Comparison of ENCODE assay signal across 20 cellular contexts in genomic region chr3:15801298-15801697, GRCh38. TPM values are rescaled to one million over a fixed set of nuclear protein-coding genes. Genes with fewer than 3 reads are reported as not detected.
A peak's percentile ranks its signal among the peaks of the same experiment; 100 is the strongest.
DNase-seq lines count a peak whose midpoint lies in the region; ATAC-seq and TF ChIP-seq lines count a peak whose summit lies in the region.
"Had no signal": no experiment of that assay in that cellular context is flagged by ENCODE, and none has a peak within 500 bp of the region (broad histone marks: within the 10 kb centered on the region; RNA-seq: fewer than 3 reads in every experiment).

No MANE protein-coding gene starts in this region.

- H3K4me1 Mint-ChIP-seq in activated T-cell treated with anti-CD3 and anti-CD28 coated beads, Interleukin-2, amount 50 U/mL, for 72 hours (ENCODE audit: low read depth) = peaks cover 86% of the 10 kb centered on the region
- H3K4me1 Mint-ChIP-seq in activated T-cell treated with anti-CD3 and anti-CD28 coated beads, Interleukin-2, amount 50 U/mL, for 4 hours (ENCODE audit: low read depth) = peaks cover 84% of the 10 kb centered on the region
- peaks cover 67% of the 10 kb centered on the region for H3K4me1 Mint-ChIP-seq in activated naive CD8-positive, alpha-beta T cell treated with anti-CD3 and anti-CD28 coated beads, Interleukin-2, amount 10 ng/mL, durations not matched to agents 7 days and 5 days
- H3K4me1 Mint-ChIP-seq in stimulated activated effector memory CD8-positive, alpha-beta T cell treated with anti-CD3 and anti-CD28 coated beads, Interleukin-12 subunit alpha, Interleukin-12 subunit beta, amount 100 ng/mL, for 72 hours = peaks cover 81% of the 10 kb centered on the region

- H3K27ac Mint-ChIP-seq in activated T-cell treated with anti-CD3 and anti-CD28 coated beads, Interleukin-2, amount 50 U/mL, for 72 hours = peak overlapping the region; percentile 77
- peak overlapping the region; percentile 19 for H3K27ac Mint-ChIP-seq in activated naive CD8-positive, alpha-beta T cell treated with anti-CD3 and anti-CD28 coated beads, Interleukin-2, amount 10 ng/mL, durations not matched to agents 7 days and 5 days
- H3K27ac Mint-ChIP-seq in stimulated activated effector memory CD8-positive, alpha-beta T cell treated with anti-CD3 and anti-CD28 coated beads, Interleukin-12 subunit alpha, Interleukin-12 subunit beta, amount 100 ng/mL, for 72 hours = peak overlapping the region; percentile 98
- H3K27ac Mint-ChIP-seq: type B pancreatic cell had no signal

- peaks cover 4 to 5% of the 10 kb centered on the region in 2 donors for H3K9me3 Mint-ChIP-seq in activated T-cell treated with anti-CD3 and anti-CD28 coated beads, Interleukin-2, amount 50 U/mL, for 72 hours
- H3K9me3 Mint-ChIP-seq in activated T-cell treated with anti-CD3 and anti-CD28 coated beads, Interleukin-2, amount 50 U/mL, for 4 hours = peaks cover 5% of the 10 kb centered on the region
- peaks cover 2% of the 10 kb centered on the region for H3K9me3 Mint-ChIP-seq in activated naive CD8-positive, alpha-beta T cell treated with anti-CD3 and anti-CD28 coated beads, Interleukin-2, amount 10 ng/mL, durations not matched to agents 7 days and 5 days
- peaks cover 5% of the 10 kb centered on the region for H3K9me3 Mint-ChIP-seq in stimulated activated effector memory CD8-positive, alpha-beta T cell treated with anti-CD3 and anti-CD28 coated beads, Interleukin-12 subunit alpha, Interleukin-12 subunit beta, amount 100 ng/mL, for 72 hours
- H3K9me3 Mint-ChIP-seq: type B pancreatic cell had no signal

- POLR2A ChIA-PET in activated naive CD8-positive, alpha-beta T cell treated with anti-CD3 and anti-CD28 coated beads, Interleukin-2, amount 10 ng/mL, durations not matched to agents 7 days and 5 days (lab: Charles Lee) = interaction anchor here (0.5 kb wide), 1 partner anchor 234 kb away, joined by 3 read pairs; no protein-coding TSS in a partner anchor

- no peak overlapping the region; the same call in 1 of the 2 replicates for H3K27ac ChIP-seq in MM.1S (ENCODE audit: low read length)

- H3K9ac ChIP-seq in MM.1S (ENCODE audit: low read length) = no peak overlapping the region

- H4K20me1 ChIP-seq in MM.1S (ENCODE audit: insufficient read depth, low read length) = no peaks in the 10 kb centered on the region

- H3K36me3 Mint-ChIP-seq in activated T-cell treated with anti-CD3 and anti-CD28 coated beads, Interleukin-2, amount 50 U/mL, for 72 hours (ENCODE audit: insufficient read depth in 2 of 2) = peaks cover 2 to 8% of the 10 kb centered on the region in 2 donors
- H3K36me3 Mint-ChIP-seq in activated T-cell treated with anti-CD3 and anti-CD28 coated beads, Interleukin-2, amount 50 U/mL, for 4 hours (ENCODE audit: insufficient read depth) = peaks cover 10% of the 10 kb centered on the region
- H3K36me3 Mint-ChIP-seq in activated naive CD8-positive, alpha-beta T cell treated with anti-CD3 and anti-CD28 coated beads, Interleukin-2, amount 10 ng/mL, durations not matched to agents 7 days and 5 days = peaks cover 11% of the 10 kb centered on the region
- peaks cover 25% of the 10 kb centered on the region for H3K36me3 Mint-ChIP-seq in stimulated activated effector memory CD8-positive, alpha-beta T cell treated with anti-CD3 and anti-CD28 coated beads, Interleukin-12 subunit alpha, Interleukin-12 subunit beta, amount 100 ng/mL, for 72 hours

- no peak overlapping the region for H3K4me3 ChIP-seq in MM.1S (ENCODE audit: low read length)

- no peak for TF ChIP-seq CTCF in MM.1S (IDR thresholded peaks at IDR 0.05; ENCODE audit: low read length)

- H3K9me3 ChIP-seq in MM.1S (replicated peaks; ENCODE audit: insufficient read depth, low read length) = no peaks in the 10 kb centered on the region
- H3K9me3 ChIP-seq: Caco-2 had no signal

- H3K4me3 Mint-ChIP-seq in activated T-cell treated with anti-CD3 and anti-CD28 coated beads, Interleukin-2, amount 50 U/mL, for 72 hours = peak overlapping the region in 1 of 2 donors; percentile 60
- H3K4me3 Mint-ChIP-seq in activated T-cell treated with anti-CD3 and anti-CD28 coated beads, Interleukin-2, amount 50 U/mL, for 4 hours = no peak overlapping the region
- peak overlapping the region; percentile 37 for H3K4me3 Mint-ChIP-seq in activated naive CD8-positive, alpha-beta T cell treated with anti-CD3 and anti-CD28 coated beads, Interleukin-2, amount 10 ng/mL, durations not matched to agents 7 days and 5 days
- peak overlapping the region; percentile 42 for H3K4me3 Mint-ChIP-seq in stimulated activated effector memory CD8-positive, alpha-beta T cell treated with anti-CD3 and anti-CD28 coated beads, Interleukin-12 subunit alpha, Interleukin-12 subunit beta, amount 100 ng/mL, for 72 hours
- H3K4me3 Mint-ChIP-seq: type B pancreatic cell had no signal

- no peaks in the 10 kb centered on the region for H3K9me2 ChIP-seq in MM.1S (replicated peaks; ENCODE audit: insufficient read depth, low read length)

- H3F3A ChIP-seq in MM.1S (ENCODE audit: insufficient read depth, low read length) = peaks cover 51% of the 10 kb centered on the region

- no peak for DNase-seq in activated T-cell treated with anti-CD3 and anti-CD28 coated beads, Interleukin-2, amount 50 U/mL, for 72 hours
- DNase-seq in activated T-cell treated with anti-CD3 and anti-CD28 coated beads, Interleukin-2, amount 50 U/mL, for 4 hours = no peak
- DNase-seq in MM.1S (no peak), NCI-H2107 (lab: John Stamatoyannopoulos, UW) (no peak), GDM1 (lab: John Stamatoyannopoulos, UW) (no peak)
- DNase-seq in activated naive CD8-positive, alpha-beta T cell treated with anti-CD3 and anti-CD28 coated beads, Interleukin-2, amount 10 ng/mL, durations not matched to agents 7 days and 5 days = no peak
- DNase-seq in stimulated activated effector memory CD8-positive, alpha-beta T cell treated with anti-CD3 and anti-CD28 coated beads, Interleukin-12 subunit alpha, Interleukin-12 subunit beta, amount 100 ng/mL, for 72 hours (ENCODE audit: low spot score in 2 of 2) = no peak
- DNase-seq: Caco-2; dermis blood vessel endothelial cell; EL; H7; mesendoderm; NCI-H1092; NCI-H2081 treated with DMSO at 0.1 percent for 48 hours; NCI-H524; SIG-M5; stimulated activated naive CD4-positive, alpha-beta T cell treated with Interleukin-2 at 50 U/mL for 16 hours; T-helper 9 cell had no signal

- peaks cover 89% of the 10 kb centered on the region for H3K79me2 ChIP-seq in MM.1S (ENCODE audit: low read length)

- H3K27me3 ChIP-seq in MM.1S (replicated peaks; ENCODE audit: insufficient read depth, low read length) = no peaks in the 10 kb centered on the region

- H3K4me1 ChIP-seq in MM.1S (ENCODE audit: low read length) = peaks cover 64% of the 10 kb centered on the region

- H3K36me3 ChIP-seq in MM.1S (replicated peaks; ENCODE audit: insufficient read depth, low read length) = no peaks in the 10 kb centered on the region

- H2AFZ ChIP-seq in MM.1S (ENCODE audit: low read length) = no peak overlapping the region

- H3K4me2 ChIP-seq in MM.1S (ENCODE audit: low read depth, low read length) = peak overlapping the region; percentile 23; the same call in 1 of the 2 replicates

- no peak for ATAC-seq in activated T-cell treated with anti-CD3 and anti-CD28 coated beads, Interleukin-2, amount 50 U/mL, for 72 hours (replicated peaks in 1 of 2)
- no peak for ATAC-seq in activated T-cell treated with anti-CD3 and anti-CD28 coated beads, Interleukin-2, amount 50 U/mL, for 4 hours
- ATAC-seq in activated naive CD8-positive, alpha-beta T cell treated with anti-CD3 and anti-CD28 coated beads, Interleukin-2, amount 10 ng/mL, durations not matched to agents 7 days and 5 days (ENCODE audit: low read depth) = no peak
- ATAC-seq in stimulated activated effector memory CD8-positive, alpha-beta T cell treated with anti-CD3 and anti-CD28 coated beads, Interleukin-12 subunit alpha, Interleukin-12 subunit beta, amount 100 ng/mL, for 72 hours = no peak
- no peak for ATAC-seq in HG02588 (IDR thresholded peaks at IDR 0.05; ENCODE audit: unreplicated experiment)

- H3K27me3 Mint-ChIP-seq in activated T-cell treated with anti-CD3 and anti-CD28 coated beads, Interleukin-2, amount 50 U/mL, for 72 hours (ENCODE audit: low read depth) = no peaks in the 10 kb centered on the region
- no peaks in the 10 kb centered on the region for H3K27me3 Mint-ChIP-seq in activated T-cell treated with anti-CD3 and anti-CD28 coated beads, Interleukin-2, amount 50 U/mL, for 4 hours (ENCODE audit: low read depth)
- H3K27me3 Mint-ChIP-seq in activated naive CD8-positive, alpha-beta T cell treated with anti-CD3 and anti-CD28 coated beads, Interleukin-2, amount 10 ng/mL, durations not matched to agents 7 days and 5 days = no peaks in the 10 kb centered on the region
- H3K27me3 Mint-ChIP-seq: type B pancreatic cell had no signal

RNA-seq across cellular contexts. Expression of gene ANKRD28, which starts 3.5 kb away (rescaled TPM):
- total RNA-seq in activated T-cell treated with anti-CD3 and anti-CD28 coated beads, Interleukin-2, amount 50 U/mL, for 72 hours = 10 to 100 TPM; 45.3 to 46.1 TPM
- total RNA-seq in activated T-cell treated with anti-CD3 and anti-CD28 coated beads, Interleukin-2, amount 50 U/mL, for 4 hours = 10 to 100 TPM; 30.8 to 37.2 (median 32.2) TPM
- total RNA-seq in activated naive CD8-positive, alpha-beta T cell treated with anti-CD3 and anti-CD28 coated beads, Interleukin-2, amount 10 ng/mL, durations not matched to agents 7 days and 5 days = 10 to 100 TPM; 30.3 to 33.1 TPM

Comparison
In these comparisons a context has a peak if more than half of its experiments do, and no peak if none do; other contexts are left out.
1. H3K27ac Mint-ChIP-seq: peak in every context shown above with its lines; median percentile 98 in stimulated activated effector memory CD8-positive, alpha-beta T cell treated with anti-CD3 and anti-CD28 coated beads, Interleukin-12 subunit alpha, Interleukin-12 subunit beta, amount 100 ng/mL, for 72 hours; 77 in activated T-cell treated with anti-CD3 and anti-CD28 coated beads, Interleukin-2, amount 50 U/mL, for 72 hours; 19 in activated naive CD8-positive, alpha-beta T cell treated with anti-CD3 and anti-CD28 coated beads, Interleukin-2, amount 10 ng/mL, durations not matched to agents 7 days and 5 days.